In genomic region chr2:151297882-151298281, GRCh38 we compare ENCODE assay signal across 12 cellular contexts. TPM values are rescaled to one million over a fixed set of nuclear protein-coding genes. Genes with fewer than 3 reads are reported as not detected.
A peak's percentile ranks its signal among the peaks of the same experiment; 100 is the strongest.
DNase-seq lines count a peak whose midpoint lies in the region; ATAC-seq, FAIRE-seq and TF ChIP-seq lines count a peak whose summit lies in the region.
"Had no signal": no experiment of that assay in that cellular context is flagged by ENCODE, and none has a peak within 500 bp of the region (broad histone marks: within the 10 kb centered on the region; RNA-seq: fewer than 3 reads in every experiment).

No MANE protein-coding gene starts in this region.

- CTCF ChIA-PET in GM10248 (lab: Yijun Ruan, JAX) (interaction anchor here (1.1 to 1.2 kb wide), 2 partner anchors 10 to 139 kb away, joined by 3 to 6 read pairs; no protein-coding TSS in a partner anchor), GM12878 (lab: Yijun Ruan, JAX) (interaction anchor here (0.6 to 1.3 kb wide), 5 partner anchors 21 to 726 kb away, joined by 3 read pairs; no protein-coding TSS in a partner anchor)

- no TSS peak for BruUV-seq in GM12878 (replicated peaks; lab: Mats Ljungman, UMichigan)

- WGBS in GM12878 (ENCODE audit: insufficient coverage, insufficient replicate concordance, low lambda C conversion rate, missing lambda C conversion rate), result 24% methylated on average over 1 of the region's 1 CpG
- no CpG with 5 or more reads among the region's 1 CpG for WGBS in H9 (ENCODE audit: extremely low coverage, insufficient read length, low lambda C conversion rate)

- H2BK5ac ChIP-seq in H9 (ENCODE audit: insufficient read length, low read length), result no peak overlapping the region

- no peak overlapping the region for H3K4me3 Mint-ChIP-seq in H9
- no peak overlapping the region for H3K4me3 Mint-ChIP-seq in stimulated activated effector memory CD8-positive, alpha-beta T cell treated with anti-CD3 and anti-CD28 coated beads, Interleukin-12 subunit alpha, Interleukin-12 subunit beta, amount 100 ng/mL, for 72 hours

- no peak overlapping the region for H3K18ac ChIP-seq in H9 (ENCODE audit: insufficient read length, low read depth, low read length)

- H4K5ac ChIP-seq in H9 (ENCODE audit: insufficient read length, low read depth, low read length), result no peak overlapping the region

- no peaks in the 10 kb centered on the region for H3K36me3 ChIP-seq in GM12878 (ENCODE audit: control insufficient read depth in 2 of 2, insufficient read depth in 2 of 2, low read length in 1 of 2)
- H3K36me3 ChIP-seq: adrenal gland had no signal

- H2AK5ac ChIP-seq in H9 (ENCODE audit: insufficient read length, low read length), result no peak overlapping the region

- H3K9ac ChIP-seq in GM12878 (ENCODE audit: control insufficient read depth, insufficient read depth, low read length) (no peak overlapping the region), H9 (ENCODE audit: extremely low read depth, insufficient read length, low read length) (no peak overlapping the region)

- TF ChIP-seq RAD21 in GM12878 (IDR thresholded peaks at IDR 0.05; ENCODE audit: insufficient read depth, low read depth, low read length), result no peak

- H3K4me2 ChIP-seq in GM12878 (ENCODE audit: control insufficient read depth, insufficient read depth) (no peak overlapping the region), H9 (ENCODE audit: insufficient read depth, insufficient read length, low read length) (no peak overlapping the region)

- FAIRE-seq in GM12878 (lab: Jason Lieb, UNC), result no peak
- FAIRE-seq in HTR-8/SVneo (lab: Jason Lieb, UNC), result no peak
- FAIRE-seq: G401.6, keratinocyte had no signal

- TF ChIP-seq CTCF in GM10248 (IDR thresholded peaks at IDR 0.05; ENCODE audit: control extremely low read depth, extremely low read depth, low read depth, missing control alignments), result no peak
- TF ChIP-seq CTCF in GM12878 (IDR thresholded peaks at IDR 0.05 in 2 of 3, conservative IDR thresholded peaks at IDR 0.05 in 1 of 3; ENCODE audit: control insufficient read depth in 2 of 3, extremely low read depth in 1 of 3, insufficient read depth in 1 of 3, low read depth in 3 of 3, low read length in 3 of 3), result no peak
- no peak for TF ChIP-seq CTCF in H9 (conservative IDR thresholded peaks at IDR 0.05)

- POLR2A ChIA-PET in GM10248 (lab: Yijun Ruan, JAX) (interaction anchor here (0.6 kb wide), 1 partner anchor 8 kb away, joined by 7 read pairs; the partner anchor contains the start of gene NMI), GM12878 (lab: Charles Lee) (interaction anchor here (1.0 to 1.2 kb wide), 3 partner anchors 8 to 123 kb away, joined by 3 read pairs; partner anchors contain the start of gene NMI)

- no peak overlapping the region for H4K8ac ChIP-seq in H9 (replicated peaks; ENCODE audit: insufficient read length, low read depth, low read length)

- H3K27me3 Mint-ChIP-seq in H9 (ENCODE audit: low read depth), result no peaks in the 10 kb centered on the region

- TF ChIP-seq POLR2A in GM12878 (IDR thresholded peaks at IDR 0.05; ENCODE audit: low read depth, low read length), result no peak

- intact Hi-C loops in GM12878 (cut with micrococcal nuclease; ENCODE audit: unreplicated experiment), result no loop called here

- peaks cover 10% of the 10 kb centered on the region in 2 experiments for H3K4me1 Mint-ChIP-seq in H9
- peaks cover 6% of the 10 kb centered on the region for H3K4me1 Mint-ChIP-seq in stimulated activated effector memory CD8-positive, alpha-beta T cell treated with anti-CD3 and anti-CD28 coated beads, Interleukin-12 subunit alpha, Interleukin-12 subunit beta, amount 100 ng/mL, for 72 hours

- H2BK12ac ChIP-seq in H9 (ENCODE audit: insufficient read length, low read depth, low read length), result no peak overlapping the region

- RAD21 ChIA-PET in GM12878 (lab: Charles Lee; ENCODE audit: unreplicated experiment), result interaction anchor here (1.1 to 1.6 kb wide), 2 partner anchors 8 to 66 kb away, joined by 4 to 5 read pairs; no protein-coding TSS in a partner anchor

- H3K9me3 Mint-ChIP-seq in H9, result peaks cover 4 to 5% of the 10 kb centered on the region in 2 experiments; a peak in 4 of 5 replicates
- no peaks in the 10 kb centered on the region for H3K9me3 Mint-ChIP-seq in stimulated activated effector memory CD8-positive, alpha-beta T cell treated with anti-CD3 and anti-CD28 coated beads, Interleukin-12 subunit alpha, Interleukin-12 subunit beta, amount 100 ng/mL, for 72 hours

- H2BK120ac ChIP-seq in H9 (ENCODE audit: low read depth, low read length, poor library complexity, severe bottlenecking), result no peak overlapping the region

- no peaks in the 10 kb centered on the region for H3K27me3 ChIP-seq in GM12878 (replicated peaks in 1 of 2; ENCODE audit: control insufficient read depth in 2 of 2, insufficient read depth in 2 of 2, low read length in 1 of 2)
- no peaks in the 10 kb centered on the region for H3K27me3 ChIP-seq in H9 (ENCODE audit: insufficient read depth, low read length)
- H3K27me3 ChIP-seq: adrenal gland had no signal

- SMC1A ChIA-PET in GM12878 (lab: Charles Lee; ENCODE audit: uncharacterized antibody, unreplicated experiment), result interaction anchor here (0.6 to 1.2 kb wide), 6 partner anchors 10 to 543 kb away, joined by 3 read pairs; no protein-coding TSS in a partner anchor

- H3K4ac ChIP-seq in H9 (ENCODE audit: low read depth, low read length), result no peak overlapping the region

- no peaks in the 10 kb centered on the region for H3K79me1 ChIP-seq in H9 (ENCODE audit: insufficient read depth, low read depth, low read length, poor library complexity, severe bottlenecking)

- H3K36me3 Mint-ChIP-seq in H9 (ENCODE audit: insufficient read depth in 1 of 3, low read depth in 3 of 3), result peaks cover 2 to 4% (median 2%) of the 10 kb centered on the region in 3 experiments; a peak in 1 of 7 replicates
- H3K36me3 Mint-ChIP-seq in stimulated activated effector memory CD8-positive, alpha-beta T cell treated with anti-CD3 and anti-CD28 coated beads, Interleukin-12 subunit alpha, Interleukin-12 subunit beta, amount 100 ng/mL, for 72 hours, result no peaks in the 10 kb centered on the region

- no peaks in the 10 kb centered on the region; the same call in 2 of the 3 replicates for H3K9me3 ChIP-seq in GM12878 (replicated peaks; ENCODE audit: control insufficient read depth, insufficient read depth, low read length)
- no peaks in the 10 kb centered on the region for H3K9me3 ChIP-seq in H9 (ENCODE audit: control insufficient read depth, low read depth, low read length)
- H3K9me3 ChIP-seq: adrenal gland had no signal

- no peak overlapping the region for H3K4me3 ChIP-seq in GM12878
- H3K4me3 ChIP-seq: adrenal gland had no signal

- H3T11ph ChIP-seq in H9 (ENCODE audit: low read length), result no peak overlapping the region

- no peaks in the 10 kb centered on the region for H3K4me1 ChIP-seq in GM12878 (ENCODE audit: control insufficient read depth, insufficient read depth, low read length)
- H3K4me1 ChIP-seq in H9 (ENCODE audit: insufficient read depth, low read length), result no peaks in the 10 kb centered on the region
- H3K4me1 ChIP-seq: adrenal gland had no signal

- in situ Hi-C loops in GM12878 (cut with MboI), result loop anchor here (25.0 kb wide), 2 partner anchors 114 to 1414 kb away; partner anchors contain the start of genes ARL6IP6, PRPF40A and RIF1

- H3K79me2 ChIP-seq in GM12878 (ENCODE audit: control insufficient read depth, insufficient read depth, low read length), result no peaks in the 10 kb centered on the region
- no peaks in the 10 kb centered on the region for H3K79me2 ChIP-seq in H9 (ENCODE audit: insufficient read depth, low read length)

- H4K20me1 ChIP-seq in GM12878 (ENCODE audit: control insufficient read depth, insufficient read depth), result no peaks in the 10 kb centered on the region
- no peaks in the 10 kb centered on the region for H4K20me1 ChIP-seq in H9 (ENCODE audit: control insufficient read depth, insufficient read depth, insufficient read length)

- TF ChIP-seq EP300 in GM12878 (IDR thresholded peaks at IDR 0.05; ENCODE audit: borderline replicate concordance in 1 of 2, control insufficient read depth in 1 of 2, low read depth in 2 of 2, low read length in 2 of 2), result no peak

- no peak overlapping the region for H3K56ac ChIP-seq in H9 (ENCODE audit: insufficient read length, low read depth, low read length)

- H2AFZ ChIP-seq in GM12878 (ENCODE audit: control insufficient read depth, low read depth, low read length), result peak overlapping the region; percentile 13
- no peak overlapping the region for H2AFZ ChIP-seq in H9 (ENCODE audit: low read length)

- H3K14ac ChIP-seq in H9 (ENCODE audit: insufficient read depth, low read length), result no peak overlapping the region

- H3K27ac ChIP-seq in GM12878 (ENCODE audit: control insufficient read depth, insufficient read depth), result no peak overlapping the region
- H3K27ac ChIP-seq in H9 (ENCODE audit: insufficient read length, low read depth, low read length), result no peak overlapping the region
- H3K27ac ChIP-seq: adrenal gland had no signal

- DNase-seq in GM10248 (ENCODE audit: extremely low spot score) (peak; percentile 62), GM12878 (ENCODE audit: low read depth, low spot score) (peak; percentile 32), HTR-8/SVneo (ENCODE audit: insufficient read length, low spot score) (no peak), H9 (no peak), NCI-H2081 (lab: John Stamatoyannopoulos, UW) (no peak)
- no peak for DNase-seq in stimulated activated effector memory CD8-positive, alpha-beta T cell treated with anti-CD3 and anti-CD28 coated beads, Interleukin-12 subunit alpha, Interleukin-12 subunit beta, amount 100 ng/mL, for 72 hours (ENCODE audit: low spot score in 2 of 2)
- DNase-seq: adrenal gland, NCI-H82 had no signal

- H4K91ac ChIP-seq in H9 (ENCODE audit: insufficient read length, low read depth, low read length), result no peak overlapping the region

- H3K27ac Mint-ChIP-seq in H9, result no peak overlapping the region; a peak in 1 of 7 replicates
- no peak overlapping the region for H3K27ac Mint-ChIP-seq in stimulated activated effector memory CD8-positive, alpha-beta T cell treated with anti-CD3 and anti-CD28 coated beads, Interleukin-12 subunit alpha, Interleukin-12 subunit beta, amount 100 ng/mL, for 72 hours

- no peak overlapping the region for H3K23ac ChIP-seq in H9 (ENCODE audit: insufficient read length, low read depth, low read length)

- H2BK20ac ChIP-seq in H9 (ENCODE audit: low read depth, low read length, poor library complexity, severe bottlenecking), result no peak overlapping the region

- ATAC-seq in GM21360 (IDR thresholded peaks at IDR 0.05; ENCODE audit: unreplicated experiment) (peak; percentile 97), HG03354 (IDR thresholded peaks at IDR 0.05; ENCODE audit: poor library complexity, severe bottlenecking, unreplicated experiment) (peak; percentile 99), GM12878 (peak; percentile 89)
- no peak for ATAC-seq in stimulated activated effector memory CD8-positive, alpha-beta T cell treated with anti-CD3 and anti-CD28 coated beads, Interleukin-12 subunit alpha, Interleukin-12 subunit beta, amount 100 ng/mL, for 72 hours

- no peaks in the 10 kb centered on the region for H3K23me2 ChIP-seq in H9 (ENCODE audit: insufficient read length, low read depth, low read length, poor library complexity, severe bottlenecking)

- no peak overlapping the region for H2BK15ac ChIP-seq in H9 (ENCODE audit: low read depth, low read length)

RNA-seq across cellular contexts. Expression of gene NMI, which starts 8.4 kb away (rescaled TPM):
- 34.7 and 36.2 TPM in 2 replicates for total RNA-seq in GM12878 (2013; cell fraction: nucleolus; rRNA removed)
- 43.5 and 52.9 TPM in 2 replicates for total RNA-seq in GM12878 (2014; rRNA removed)
- 47.7 and 50.3 TPM in 2 replicates for total RNA-seq in GM12878 (2014; rRNA removed; fragmentation: Illumina TruSeq; extraction: Trizol)
- 45.1 and 45.9 TPM in 2 replicates for total RNA-seq in GM12878 (2021)
- 32.6 TPM for polyA plus RNA-seq in GM12878 (2011; ENCODE audit: low read depth)
- 43.9 and 73.6 TPM in 2 replicates for polyA plus RNA-seq in GM12878 (2011; rRNA removed)
- polyA plus RNA-seq in GM12878 (2011; cell fraction: cytosol; rRNA removed), result 16.7 and 20.1 TPM in 2 replicates
- 14.2 and 19.2 TPM in 2 replicates for polyA plus RNA-seq in GM12878 (2011; cell fraction: nucleus; rRNA removed)
- polyA plus RNA-seq in GM12878 (2012), result 40.8 and 47.4 TPM in 2 replicates
- 66.4 and 85.1 TPM in 2 replicates for polyA plus RNA-seq in GM12878 (2014; fragmentation: Illumina TruSeq; extraction: Trizol)
- polyA plus RNA-seq in GM12878 (2014; fragmentation: Nextera tagmentation; extraction: Ambion mirVana), result 10 to 100 TPM; 43.3 to 48.4 TPM
- polyA plus RNA-seq in GM12878 (2014; rRNA removed), result 44.9 and 60.6 TPM in 2 replicates
- polyA plus RNA-seq in GM12878 (2016; fragmentation: Nextera tagmentation; extraction: Ambion mirVana), result 100 to 1,000 TPM; 101 to 107 TPM
- 10.1 and 13.2 TPM in 2 replicates for polyA minus RNA-seq in GM12878 (2011; rRNA and poly(A)+ RNA removed)
- 9.6 and 12.1 TPM in 2 replicates for polyA minus RNA-seq in GM12878 (2011; cell fraction: cytosol; rRNA and poly(A)+ RNA removed)
- polyA minus RNA-seq in GM12878 (2011; cell fraction: nucleus; rRNA and poly(A)+ RNA removed), result 12.1 and 18.6 TPM in 2 replicates
- 5.1 and 5.6 TPM in 2 replicates for total RNA-seq in H9 (2021)

RNA-seq across cellular contexts. Expression of gene RBM43, which starts 36.2 kb away (rescaled TPM):
- total RNA-seq in GM12878 (2013; cell fraction: nucleolus; rRNA removed), result 7.7 and 8.1 TPM in 2 replicates
- total RNA-seq in GM12878 (2014; rRNA removed), result 2.8 and 3.2 TPM in 2 replicates
- total RNA-seq in GM12878 (2014; rRNA removed; fragmentation: Illumina TruSeq; extraction: Trizol), result 3.4 and 3.7 TPM in 2 replicates
- 2.7 and 3.6 TPM in 2 replicates for total RNA-seq in GM12878 (2021)
- polyA plus RNA-seq in GM12878 (2011; ENCODE audit: low read depth), result 1.0 TPM
- polyA plus RNA-seq in GM12878 (2011; rRNA removed), result 5.3 and 10.1 TPM in 2 replicates
- 2.1 and 2.2 TPM in 2 replicates for polyA plus RNA-seq in GM12878 (2011; cell fraction: cytosol; rRNA removed)
- 3.7 and 3.9 TPM in 2 replicates for polyA plus RNA-seq in GM12878 (2011; cell fraction: nucleus; rRNA removed)
- polyA plus RNA-seq in GM12878 (2012), result 3.0 and 3.1 TPM in 2 replicates
- 4.2 and 5.2 TPM in 2 replicates for polyA plus RNA-seq in GM12878 (2014; fragmentation: Illumina TruSeq; extraction: Trizol)
- polyA plus RNA-seq in GM12878 (2014; fragmentation: Nextera tagmentation; extraction: Ambion mirVana), result under 1 TPM; 0.86 to 0.93 TPM
- 2.4 and 2.5 TPM in 2 replicates for polyA plus RNA-seq in GM12878 (2014; rRNA removed)
- polyA plus RNA-seq in GM12878 (2016; fragmentation: Nextera tagmentation; extraction: Ambion mirVana), result 1 to 10 TPM in 1 of 2 experiments, under 1 TPM in 1; 0.96 to 1.1 TPM
- polyA minus RNA-seq in GM12878 (2011; rRNA and poly(A)+ RNA removed), result 4.2 and 5.5 TPM in 2 replicates
- polyA minus RNA-seq in GM12878 (2011; cell fraction: cytosol; rRNA and poly(A)+ RNA removed), result 1.9 and 3.2 TPM in 2 replicates
- polyA minus RNA-seq in GM12878 (2011; cell fraction: nucleus; rRNA and poly(A)+ RNA removed), result 5.6 and 6.1 TPM in 2 replicates
- total RNA-seq in H9 (2021), result 1.8 and 2.0 TPM in 2 replicates

RNA-seq across cellular contexts. Expression of gene TNFAIP6, which starts 59.5 kb away (rescaled TPM):
- 2.0 and 2.9 TPM in 2 replicates for total RNA-seq in GM12878 (2013; cell fraction: nucleolus; rRNA removed)
- total RNA-seq in GM12878 (2014; rRNA removed) (0.68 and 1.7 TPM in 2 replicates), GM12878 (2014; rRNA removed; fragmentation: Illumina TruSeq; extraction: Trizol) (1.0 and 2.5 TPM in 2 replicates), GM12878 (2021) (0.82 and 1.3 TPM in 2 replicates), H9 (2021) (0.81 and 1.2 TPM in 2 replicates)
- not detected for polyA plus RNA-seq in GM12878 (2011; ENCODE audit: low read depth)
- polyA plus RNA-seq in GM12878 (2011; rRNA removed) (5.7 and 7.6 TPM in 2 replicates), GM12878 (2014; fragmentation: Illumina TruSeq; extraction: Trizol) (1.3 and 1.6 TPM in 2 replicates), GM12878 (2014; fragmentation: Nextera tagmentation; extraction: Ambion mirVana) (1 to 10 TPM; 2.9 to 4.1 TPM), GM12878 (2014; rRNA removed) (0.85 and 1.2 TPM in 2 replicates), GM12878 (2016; fragmentation: Nextera tagmentation; extraction: Ambion mirVana) (1 to 10 TPM; 1.2 to 1.3 TPM)
- 1.1 and 1.9 TPM in 2 replicates for polyA plus RNA-seq in GM12878 (2011; cell fraction: cytosol; rRNA removed)
- 1.1 and 1.4 TPM in 2 replicates for polyA plus RNA-seq in GM12878 (2011; cell fraction: nucleus; rRNA removed)
- polyA plus RNA-seq in GM12878 (2012), result 0.25 and 0.57 TPM in 2 replicates
- polyA minus RNA-seq in GM12878 (2011; rRNA and poly(A)+ RNA removed), result 1.3 and 2.0 TPM in 2 replicates
- 0.83 TPM in 1 of 2 replicates, not detected in the other for polyA minus RNA-seq in GM12878 (2011; cell fraction: cytosol; rRNA and poly(A)+ RNA removed)
- polyA minus RNA-seq in GM12878 (2011; cell fraction: nucleus; rRNA and poly(A)+ RNA removed), result 0.36 and 0.77 TPM in 2 replicates

Comparison
In these comparisons a context has a peak if more than half of its experiments do, and no peak if none do; other contexts are left out.
1. DNase-seq: peak in GM10248 (single experiment) and GM12878 (single experiment); none in HTR-8/SVneo (single experiment), H9 (single experiment), NCI-H2081 (0 of 2) and stimulated activated effector memory CD8-positive, alpha-beta T cell treated with anti-CD3 and anti-CD28 coated beads, Interleukin-12 subunit alpha, Interleukin-12 subunit beta, amount 100 ng/mL, for 72 hours (0 of 2).